28 cellular contexts compared by ENCODE assay signal in the genomic region with DNA sequence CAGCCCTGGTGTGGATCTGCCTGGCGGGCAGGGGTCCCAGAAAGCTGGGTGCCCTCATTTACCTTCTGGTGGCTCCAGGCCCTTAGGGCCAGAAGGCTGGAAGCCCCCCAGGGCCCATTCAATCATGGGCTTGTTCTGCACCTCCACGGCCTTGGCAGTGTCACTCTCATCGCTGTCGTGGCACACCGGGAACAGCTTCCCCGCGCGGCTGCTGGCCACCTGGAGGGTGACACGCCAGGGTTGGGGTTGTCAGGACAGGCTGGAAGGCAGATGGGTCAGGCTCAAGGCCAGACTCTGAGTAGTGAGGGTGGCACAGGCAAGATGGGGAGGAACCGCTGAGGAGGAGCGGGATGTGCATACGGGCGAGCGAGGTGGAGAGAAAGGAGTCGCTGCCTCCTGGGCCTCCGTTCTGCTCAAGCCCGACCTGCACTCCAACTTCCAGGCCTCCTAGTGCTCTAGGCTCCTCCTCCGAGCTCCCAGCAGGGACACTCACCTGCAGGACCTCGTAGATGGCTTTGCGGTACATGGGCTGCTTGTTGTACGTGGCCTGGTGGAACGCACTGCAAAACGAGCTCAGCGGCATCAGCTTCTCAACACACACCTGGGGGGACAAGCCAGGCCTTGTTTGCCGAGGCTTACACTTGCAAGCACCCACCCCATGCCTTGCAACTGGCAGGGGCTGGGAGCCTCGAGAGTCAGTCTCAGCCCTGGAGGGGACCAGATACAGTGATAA.
"Had no signal": no experiment of that assay in that cellular context is flagged by ENCODE, and none has a peak within 500 bp of the region (broad histone marks: within the 10 kb centered on the region; RNA-seq: fewer than 3 reads in every experiment).

No MANE protein-coding gene starts in this region.

- H3K9me3 Mint-ChIP-seq: activated CD4-positive, alpha-beta memory T cell treated with anti-CD3 and anti-CD28 coated beads, Interleukin-2, amount 10 ng/mL, durations not matched to agents 7 days and 5 days had no signal

- H3K9me3 ChIP-seq: SJCRH30, SK-N-SH had no signal

- DNase-seq: activated CD4-positive, alpha-beta memory T cell treated with anti-CD3 and anti-CD28 coated beads, Interleukin-2, amount 10 ng/mL, durations not matched to agents 7 days and 5 days; activated CD4-positive, alpha-beta T cell treated with anti-CD3 and anti-CD28 coated beads for 36 hours; activated CD4-positive, alpha-beta T cell treated with anti-CD3 and anti-CD28 coated beads, Interleukin-2, amount 50 U/mL, for 1 hour; activated CD8-positive, alpha-beta memory T cell treated with anti-CD3 and anti-CD28 coated beads, Interleukin-2, amount 50 U/mL, for 4 hours; activated effector memory CD4-positive, alpha-beta T cell treated with anti-CD3 and anti-CD28 coated beads, Interleukin-2, amount 50 U/mL, for 16 hours; activated naive CD4-positive, alpha-beta T cell treated with Interleukin-2 at 50 U/mL for 16 hours; amygdala; brain microvascular endothelial cell; cerebellar nuclear complex; MM.1S; NCI-H1105; NCI-H1436; NCI-H1694 treated with DMSO at 0.1 percent for 48 hours; NCI-H2029 treated with DMSO at 0.1 percent for 48 hours; NCI-H345; NCI-H510A; NCI-H526 treated with DMSO at 0.1 percent for 48 hours; NCI-H82; OCI-M1; Right ventricle myocardium superior; RPMI8226; SJCRH30; SK-N-SH; T-helper 1 cell had no signal

- H3K27ac Mint-ChIP-seq: activated CD4-positive, alpha-beta memory T cell treated with anti-CD3 and anti-CD28 coated beads, Interleukin-2, amount 10 ng/mL, durations not matched to agents 7 days and 5 days; activated CD4-positive, alpha-beta T cell treated with anti-CD3 and anti-CD28 coated beads for 36 hours had no signal

- ATAC-seq: activated CD4-positive, alpha-beta T cell treated with anti-CD3 and anti-CD28 coated beads for 36 hours; Panc1 had no signal

- H3K27me3 ChIP-seq: brain microvascular endothelial cell, cardiac muscle cell, SJCRH30 had no signal

- H3K4me3 Mint-ChIP-seq: activated CD4-positive, alpha-beta memory T cell treated with anti-CD3 and anti-CD28 coated beads, Interleukin-2, amount 10 ng/mL, durations not matched to agents 7 days and 5 days; activated CD4-positive, alpha-beta T cell treated with anti-CD3 and anti-CD28 coated beads for 36 hours had no signal

- H3K4me1 ChIP-seq: SJCRH30 had no signal

- H3K27me3 Mint-ChIP-seq: activated CD4-positive, alpha-beta memory T cell treated with anti-CD3 and anti-CD28 coated beads, Interleukin-2, amount 10 ng/mL, durations not matched to agents 7 days and 5 days; activated CD4-positive, alpha-beta T cell treated with anti-CD3 and anti-CD28 coated beads for 36 hours had no signal

- H3K4me3 ChIP-seq: cardiac muscle cell, SJCRH30 had no signal

- H3K27ac ChIP-seq: brain microvascular endothelial cell, cardiac muscle cell, KMS-11, SJCRH30, VCaP had no signal
